In genomic region chr1:56469640-56470371, GRCh38 we compare ENCODE assay signal across 13 cellular contexts.
DNase-seq lines count a peak whose midpoint lies in the region; ATAC-seq lines count a peak whose summit lies in the region.
"Had no signal": no experiment of that assay in that cellular context is flagged by ENCODE, and none has a peak within 500 bp of the region (broad histone marks: within the 10 kb centered on the region; RNA-seq: fewer than 3 reads in every experiment).

No MANE protein-coding gene starts in this region.

- no peak overlapping the region for H2BK15ac ChIP-seq in mesendoderm (replicated peaks; ENCODE audit: low read depth)

- H4K8ac ChIP-seq in mesendoderm (ENCODE audit: low read depth, low read length), result no peak overlapping the region

- H3K9me3 Mint-ChIP-seq in activated T-cell treated with anti-CD3 and anti-CD28 coated beads, Interleukin-2, amount 50 U/mL, for 4 hours, result no peaks in the 10 kb centered on the region

- no peak overlapping the region for H3K4ac ChIP-seq in mesendoderm (ENCODE audit: low read depth, low read length)

- H2AK5ac ChIP-seq in mesendoderm (ENCODE audit: low read length), result no peak overlapping the region

- ATAC-seq in esophagus mucosa, result peak; percentile 78
- ATAC-seq in activated T-cell treated with anti-CD3 and anti-CD28 coated beads, Interleukin-2, amount 50 U/mL, for 4 hours, result no peak

- no peaks in the 10 kb centered on the region for H3K27me3 ChIP-seq in mesendoderm (ENCODE audit: insufficient read depth, low read length, poor library complexity)
- H3K27me3 ChIP-seq: BE2C, transverse colon had no signal

- H3K27ac ChIP-seq in mesendoderm (ENCODE audit: low read depth, low read length), result no peak overlapping the region

- H3K79me1 ChIP-seq in mesendoderm (ENCODE audit: low read length), result no peaks in the 10 kb centered on the region

- H3K23ac ChIP-seq in mesendoderm (ENCODE audit: low read length), result no peak overlapping the region

- no peak overlapping the region for H2BK120ac ChIP-seq in mesendoderm (ENCODE audit: low read depth, low read length)

- H2BK5ac ChIP-seq in mesendoderm (ENCODE audit: low read length), result no peak overlapping the region

- H3K36me3 ChIP-seq in mesendoderm (ENCODE audit: control insufficient read depth, insufficient read depth, low read length), result no peaks in the 10 kb centered on the region
- H3K36me3 ChIP-seq: BE2C, transverse colon had no signal

- no peaks in the 10 kb centered on the region for H3K79me2 ChIP-seq in mesendoderm (ENCODE audit: control insufficient read depth, insufficient read depth, low read length)

- no peak overlapping the region for H3K9ac ChIP-seq in mesendoderm (ENCODE audit: low read length)

- H3K4me2 ChIP-seq in mesendoderm (ENCODE audit: low read length), result no peak overlapping the region

- no peaks in the 10 kb centered on the region for H3K36me3 Mint-ChIP-seq in activated T-cell treated with anti-CD3 and anti-CD28 coated beads, Interleukin-2, amount 50 U/mL, for 4 hours (ENCODE audit: insufficient read depth)

- H3K4me3 Mint-ChIP-seq in activated T-cell treated with anti-CD3 and anti-CD28 coated beads, Interleukin-2, amount 50 U/mL, for 4 hours, result no peak overlapping the region

- DNase-seq in CD1c-positive myeloid dendritic cell (ENCODE audit: extremely low spot score) (peak; percentile 77), MV-4-11 (lab: John Stamatoyannopoulos, UW) (peak; percentile 37), medulla oblongata (ENCODE audit: extremely low spot score) (peak; percentile 52), mesendoderm (no peak), UCSD-AML1 (lab: John Stamatoyannopoulos, UW; ENCODE audit: unreplicated experiment) (no peak), NCI-H748 treated with DMSO at 0.1 percent for 48 hours (lab: John Stamatoyannopoulos, UW) (no peak)
- no peak for DNase-seq in activated T-cell treated with anti-CD3 and anti-CD28 coated beads, Interleukin-2, amount 50 U/mL, for 4 hours
- DNase-seq: activated CD4-positive, alpha-beta T cell treated with anti-CD3 and anti-CD28 coated beads for 48 hours; activated gamma-delta T cell treated with Interleukin-2 at 50 U/mL for 16 hours; BE2C; cerebellar nuclear complex; transverse colon had no signal

- no peaks in the 10 kb centered on the region for H3K4me1 Mint-ChIP-seq in activated T-cell treated with anti-CD3 and anti-CD28 coated beads, Interleukin-2, amount 50 U/mL, for 4 hours (ENCODE audit: low read depth)

- H3K56ac ChIP-seq in mesendoderm (ENCODE audit: low read length), result no peak overlapping the region

- H4K5ac ChIP-seq in mesendoderm (ENCODE audit: low read length), result no peak overlapping the region

- no peak overlapping the region for H3K4me3 ChIP-seq in mesendoderm (ENCODE audit: low read length)
- H3K4me3 ChIP-seq: transverse colon had no signal

- no peak overlapping the region for H3K18ac ChIP-seq in mesendoderm (ENCODE audit: low read length)

- no CpG with 5 or more reads among the region's 5 CpGs for WGBS in mesendoderm (ENCODE audit: extremely low coverage, insufficient coverage, low lambda C conversion rate)

- no peaks in the 10 kb centered on the region for H3K4me1 ChIP-seq in mesendoderm (ENCODE audit: control insufficient read depth, low read depth, low read length)
- H3K4me1 ChIP-seq: BE2C had no signal

- peaks cover 7% of the 10 kb centered on the region for H3K27me3 Mint-ChIP-seq in activated T-cell treated with anti-CD3 and anti-CD28 coated beads, Interleukin-2, amount 50 U/mL, for 4 hours (ENCODE audit: low read depth)

Comparison
In these comparisons a context has a peak if more than half of its experiments do, and no peak if none do; other contexts are left out.
1. DNase-seq: peak in CD1c-positive myeloid dendritic cell (single experiment), MV-4-11 (single experiment) and medulla oblongata (single experiment); none in activated T-cell treated with anti-CD3 and anti-CD28 coated beads, Interleukin-2, amount 50 U/mL, for 4 hours (single experiment), mesendoderm (single experiment), UCSD-AML1 (single experiment) and NCI-H748 treated with DMSO at 0.1 percent for 48 hours (single experiment).